ENCODE assay signal across 20 cellular contexts in genomic region chr2:65421432-65421748, GRCh38. TPM values are rescaled to one million over a fixed set of nuclear protein-coding genes. Genes with fewer than 3 reads are reported as not detected.
A peak's percentile ranks its signal among the peaks of the same experiment; 100 is the strongest.
DNase-seq lines count a peak whose midpoint lies in the region; ATAC-seq and TF ChIP-seq lines count a peak whose summit lies in the region.
"Had no signal": no experiment of that assay in that cellular context is flagged by ENCODE, and none has a peak within 500 bp of the region (broad histone marks: within the 10 kb centered on the region; RNA-seq: fewer than 3 reads in every experiment).

No MANE protein-coding gene starts in this region.

- H3K27ac ChIP-seq in BLaER1 treated with 17β-estradiol and CSF1 and Interleukin-3, amounts not matched to agents 10 nM and 100 nM = peak overlapping the region in 1 of 11 experiments; percentile 11; a peak in 1 of 22 replicates
- H3K27ac ChIP-seq in HUES64 (ENCODE audit: low read depth, low read length) (peak overlapping the region; percentile 5; the same call in 1 of the 2 replicates), esophagus squamous epithelium (no peak overlapping the region)
- H3K27ac ChIP-seq: SK-N-MC, uterus had no signal

- H3K36me3 Mint-ChIP-seq in WTC11 (no peaks in the 10 kb centered on the region), mesothelial cell of epicardium (no peaks in the 10 kb centered on the region)
- peaks cover 6% of the 10 kb centered on the region for H3K36me3 Mint-ChIP-seq in natural killer cell treated with Interleukin-12 subunit alpha and Interleukin-12 subunit beta and Interleukin-15 and Interleukin-18, amount 100 ng/mL, for 72 hours
- H3K36me3 Mint-ChIP-seq: natural killer cell had no signal

- peaks cover 0 to 10% (median 0%) of the 10 kb centered on the region in 11 experiments; a peak in 1 of 22 replicates for H3K27me3 ChIP-seq in BLaER1 treated with 17β-estradiol and CSF1 and Interleukin-3, amounts not matched to agents 10 nM and 100 nM
- no peaks in the 10 kb centered on the region for H3K27me3 ChIP-seq in HUES64 (ENCODE audit: insufficient read depth, low read length)
- H3K27me3 ChIP-seq in esophagus squamous epithelium = no peaks in the 10 kb centered on the region
- H3K27me3 ChIP-seq: uterus had no signal

- H3K4me2 ChIP-seq in BLaER1 treated with 17β-estradiol and CSF1 and Interleukin-3, amounts not matched to agents 10 nM and 100 nM = peak overlapping the region; percentile 45 to 82 (median 75)

- H3K9me3 Mint-ChIP-seq in WTC11 (no peaks in the 10 kb centered on the region), mesothelial cell of epicardium (no peaks in the 10 kb centered on the region)
- H3K9me3 Mint-ChIP-seq in natural killer cell treated with Interleukin-12 subunit alpha and Interleukin-12 subunit beta and Interleukin-15 and Interleukin-18, amount 100 ng/mL, for 72 hours = peaks cover 4% of the 10 kb centered on the region

- TF ChIP-seq POLR2A in esophagus squamous epithelium (IDR thresholded peaks at IDR 0.05) = no peak

- peak; percentile 27; the same call in 1 of the 2 replicates for ATAC-seq in WTC11
- no peak for ATAC-seq in natural killer cell treated with Interleukin-12 subunit alpha and Interleukin-12 subunit beta and Interleukin-15 and Interleukin-18, amount 100 ng/mL, for 72 hours

- intact Hi-C loops in esophagus squamous epithelium (cut with DNase I) = no loop called here

- H3K4me1 Mint-ChIP-seq in WTC11 (peaks cover 38% of the 10 kb centered on the region), mesothelial cell of epicardium (peaks cover 10% of the 10 kb centered on the region)
- H3K4me1 Mint-ChIP-seq in natural killer cell treated with Interleukin-12 subunit alpha and Interleukin-12 subunit beta and Interleukin-15 and Interleukin-18, amount 100 ng/mL, for 72 hours (ENCODE audit: low read depth in 2 of 2) = peaks cover 27 to 38% of the 10 kb centered on the region in 2 donors

- DNase-seq in WTC11 (ENCODE audit: low spot score) = no peak
- DNase-seq in mesothelial cell of epicardium (ENCODE audit: low spot score in 2 of 2, unreplicated experiment in 2 of 2) = no peak
- no peak for DNase-seq in activated CD4-positive, alpha-beta T cell treated with anti-CD3 and anti-CD28 coated beads, Interleukin-2, amount 50 U/mL, for 4 hours
- no peak for DNase-seq in natural killer cell treated with Interleukin-12 subunit alpha and Interleukin-12 subunit beta and Interleukin-15 and Interleukin-18, amount 100 ng/mL, for 72 hours (ENCODE audit: low spot score)
- no peak for DNase-seq in esophagus squamous epithelium (lab: John Stamatoyannopoulos, UW)
- DNase-seq in activated CD8-positive, alpha-beta memory T cell treated with anti-CD3 and anti-CD28 coated beads, Interleukin-2, amount 50 U/mL, for 48 hours = no peak
- DNase-seq: activated effector memory CD4-positive, alpha-beta T cell treated with anti-CD3 and anti-CD28 coated beads, Interleukin-2, amount 50 U/mL, for 16 hours; amygdala; C1 segment of cervical spinal cord; cerebellar nuclear complex; effector CD4-positive, alpha-beta T cell; MM.1S; natural killer cell; NCI-H510A treated with DMSO at 0.1 percent for 48 hours; T1000; uterus had no signal

- H3K27ac Mint-ChIP-seq in WTC11 = 0 out of 2 replicates have a peak overlapping the region, but pooled peaks have one; percentile 22
- peak overlapping the region; percentile 28 for H3K27ac Mint-ChIP-seq in mesothelial cell of epicardium
- no peak overlapping the region for H3K27ac Mint-ChIP-seq in natural killer cell treated with Interleukin-12 subunit alpha and Interleukin-12 subunit beta and Interleukin-15 and Interleukin-18, amount 100 ng/mL, for 72 hours

- H3K9me3 ChIP-seq in BLaER1 treated with 17β-estradiol and CSF1 and Interleukin-3, amounts not matched to agents 10 nM and 100 nM (replicated peaks in 1 of 11) = no peaks in the 10 kb centered on the region
- H3K9me3 ChIP-seq in HUES64 (ENCODE audit: insufficient read depth, low read depth, low read length) = no peaks in the 10 kb centered on the region
- no peaks in the 10 kb centered on the region for H3K9me3 ChIP-seq in esophagus squamous epithelium
- H3K9me3 ChIP-seq: uterus had no signal

- H3K27me3 Mint-ChIP-seq in WTC11 (ENCODE audit: low read depth) (peaks cover under 1% of the 10 kb centered on the region; the same call in 1 of the 2 replicates), mesothelial cell of epicardium (ENCODE audit: low read depth) (no peaks in the 10 kb centered on the region)
- H3K27me3 Mint-ChIP-seq in natural killer cell treated with Interleukin-12 subunit alpha and Interleukin-12 subunit beta and Interleukin-15 and Interleukin-18, amount 100 ng/mL, for 72 hours = no peaks in the 10 kb centered on the region
- H3K27me3 Mint-ChIP-seq: progenitor cell of endocrine pancreas had no signal

- peaks cover 89 to 100% (median 98%) of the 10 kb centered on the region in 11 experiments for H4K20me1 ChIP-seq in BLaER1 treated with 17β-estradiol and CSF1 and Interleukin-3, amounts not matched to agents 10 nM and 100 nM

- CTCF ChIA-PET in WTC11 (lab: Charles Lee) = interaction anchor here (0.7 to 1.3 kb wide), 3 partner anchors 9 to 152 kb away, joined by 3 to 5 read pairs (median 4); no protein-coding TSS in a partner anchor

- POLR2A ChIA-PET in WTC11 (lab: Charles Lee) = interaction anchor here (1.3 kb wide), 1 partner anchor 17 kb away, joined by 3 read pairs; no protein-coding TSS in a partner anchor

- peaks cover 0 to 14% (median 0%) of the 10 kb centered on the region in 11 experiments; a peak in 4 of 22 replicates for H3K36me3 ChIP-seq in BLaER1 treated with 17β-estradiol and CSF1 and Interleukin-3, amounts not matched to agents 10 nM and 100 nM
- H3K36me3 ChIP-seq in HUES64 (ENCODE audit: insufficient read depth, low read length) (no peaks in the 10 kb centered on the region), esophagus squamous epithelium (no peaks in the 10 kb centered on the region)
- H3K36me3 ChIP-seq: uterus had no signal

- H3K4me3 Mint-ChIP-seq in WTC11 (no peak overlapping the region), mesothelial cell of epicardium (no peak overlapping the region)
- no peak overlapping the region for H3K4me3 Mint-ChIP-seq in natural killer cell treated with Interleukin-12 subunit alpha and Interleukin-12 subunit beta and Interleukin-15 and Interleukin-18, amount 100 ng/mL, for 72 hours

- TF ChIP-seq CTCF in WTC11 (IDR thresholded peaks at IDR 0.05) (no peak), mesothelial cell of epicardium (IDR thresholded peaks at IDR 0.05; ENCODE audit: unreplicated experiment) (no peak), esophagus squamous epithelium (IDR thresholded peaks at IDR 0.05) (no peak)

- peaks cover 22 to 42% (median 36%) of the 10 kb centered on the region in 10 experiments for H3K4me1 ChIP-seq in BLaER1 treated with 17β-estradiol and CSF1 and Interleukin-3, amounts not matched to agents 10 nM and 100 nM
- peaks cover 27% of the 10 kb centered on the region for H3K4me1 ChIP-seq in HUES64 (ENCODE audit: insufficient read depth, low read length)
- H3K4me1 ChIP-seq in esophagus squamous epithelium = peaks cover 0 to 24% (median 2%) of the 10 kb centered on the region in 3 donors
- H3K4me1 ChIP-seq: uterus had no signal

- 83% methylated on average over 1 of the region's 1 CpG for WGBS in HUES64
- WGBS in esophagus squamous epithelium, 2 donors = 88 to 100% methylated on average over 1 of the region's 1 CpG

- H3K4me3 ChIP-seq in BLaER1 treated with 17β-estradiol and CSF1 and Interleukin-3, amounts not matched to agents 10 nM and 100 nM = no peak overlapping the region
- H3K4me3 ChIP-seq in HUES64 (ENCODE audit: low read length) = no peak overlapping the region
- no peak overlapping the region for H3K4me3 ChIP-seq in esophagus squamous epithelium
- H3K4me3 ChIP-seq: uterus had no signal

- no peak overlapping the region for H3K9ac ChIP-seq in BLaER1 treated with 17β-estradiol and CSF1 and Interleukin-3, amounts not matched to agents 10 nM and 100 nM
- no peak overlapping the region for H3K9ac ChIP-seq in HUES64 (ENCODE audit: low read depth, low read length)

TF ChIP-seq in WTC11, 78 proteins besides CTCF, POLR2A, EP300 and RAD21:
- TF ChIP-seq ATF3 (CRISPR knock-in tag; conservative IDR thresholded peaks at IDR 0.05) (no peak), RORB (CRISPR knock-in tag; IDR thresholded peaks at IDR 0.05) (no peak), SMAD3 (CRISPR knock-in tag; IDR thresholded peaks at IDR 0.05; ENCODE audit: borderline replicate concordance) (no peak), E2F5 (CRISPR knock-in tag; IDR thresholded peaks at IDR 0.05) (no peak), ZNF219 (CRISPR knock-in tag; IDR thresholded peaks at IDR 0.05; ENCODE audit: borderline replicate concordance) (no peak), IRF2 (CRISPR knock-in tag; IDR thresholded peaks at IDR 0.05; ENCODE audit: borderline replicate concordance, low read depth) (no peak), ATF1 (CRISPR knock-in tag; IDR thresholded peaks at IDR 0.05) (no peak), GRHL2 (CRISPR knock-in tag; IDR thresholded peaks at IDR 0.05; ENCODE audit: insufficient replicate concordance, severe bottlenecking) (no peak)

RNA-seq across cellular contexts. Expression of gene SPRED2, which starts 11.0 kb away (rescaled TPM):
- 14.5 TPM for polyA plus RNA-seq in HUES64 (2013, experiment 1 of 2)
- polyA plus RNA-seq in HUES64 (2013, experiment 2 of 2) = 19.8 TPM
- total RNA-seq in WTC11 (2021) (26.4 to 34.1 TPM (median 32.7 TPM) in 3 replicates), mesothelial cell of epicardium (31.5 to 32.2 TPM (median 32.0 TPM) in 3 replicates), esophagus squamous epithelium (10 to 100 TPM in 1 of 4 donors, 1 to 10 TPM in 3; 8.1 to 15.1 (median 9.1) TPM)
- 10 to 100 TPM in 1 of 2 donors, 1 to 10 TPM in 1; 9.8 to 26.0 TPM for total RNA-seq in natural killer cell treated with Interleukin-12 subunit alpha and Interleukin-12 subunit beta and Interleukin-15 and Interleukin-18, amount 100 ng/mL, for 72 hours

Comparison
In these comparisons a context has a peak if more than half of its experiments do, and no peak if none do; other contexts are left out.
1. H3K27ac Mint-ChIP-seq: peak in WTC11 (single experiment) and mesothelial cell of epicardium (single experiment); none in natural killer cell treated with Interleukin-12 subunit alpha and Interleukin-12 subunit beta and Interleukin-15 and Interleukin-18, amount 100 ng/mL, for 72 hours (0 of 2).